17 cellular contexts compared by ENCODE assay signal in genomic region chr12:56362130-56363059, GRCh38. TPM values are rescaled to one million over a fixed set of nuclear protein-coding genes. Genes with fewer than 3 reads are reported as not detected.
A peak's percentile ranks its signal among the peaks of the same experiment; 100 is the strongest.
DNase-seq lines count a peak whose midpoint lies in the region; ATAC-seq and TF ChIP-seq lines count a peak whose summit lies in the region.
"Had no signal": no experiment of that assay in that cellular context is flagged by ENCODE, and none has a peak within 500 bp of the region (broad histone marks: within the 10 kb centered on the region; RNA-seq: fewer than 3 reads in every experiment).

TSS of gene APOF (minus strand) at chr12:56362857. CDS start at chr12:56362745, 112 bp downstream.

- no peaks in the 10 kb centered on the region for H3K27me3 Mint-ChIP-seq in activated naive CD4-positive, alpha-beta T cell treated with anti-CD3 and anti-CD28 coated beads, Interleukin-2, amount 50 U/mL, for 24 hours
- H3K27me3 Mint-ChIP-seq in activated B cell treated with CpG ODN at 0.5 μM for 24 hours (no peaks in the 10 kb centered on the region), type B pancreatic cell (no peaks in the 10 kb centered on the region)

- H3K4me1 Mint-ChIP-seq in activated naive CD4-positive, alpha-beta T cell treated with anti-CD3 and anti-CD28 coated beads, Interleukin-2, amount 50 U/mL, for 24 hours = peaks cover 30% of the 10 kb centered on the region
- H3K4me1 Mint-ChIP-seq in activated B cell treated with CpG ODN at 0.5 μM for 24 hours = peaks cover 36% of the 10 kb centered on the region
- peaks cover 8% of the 10 kb centered on the region for H3K4me1 Mint-ChIP-seq in type B pancreatic cell (ENCODE audit: unreplicated experiment)

- H3K4me3 Mint-ChIP-seq in activated naive CD4-positive, alpha-beta T cell treated with anti-CD3 and anti-CD28 coated beads, Interleukin-2, amount 50 U/mL, for 24 hours = peak within 1 kb of the TSS; percentile 94
- H3K4me3 Mint-ChIP-seq in activated B cell treated with CpG ODN at 0.5 μM for 24 hours (peak within 1 kb of the TSS; percentile 92), type B pancreatic cell (peak within 1 kb of the TSS; percentile 99)

- DNase-seq in activated naive CD4-positive, alpha-beta T cell (lab: John Stamatoyannopoulos, UW) = no peak
- DNase-seq in activated B cell treated with CpG ODN at 0.5 μM for 24 hours (no peak), left lobe of liver (ENCODE audit: low spot score) (peak; percentile 60), type B pancreatic cell (ENCODE audit: extremely low spot score, unreplicated experiment) (no peak), NCI-H1436 (lab: John Stamatoyannopoulos, UW) (no peak)
- no peak for DNase-seq in stimulated activated CD4-positive, alpha-beta T cell treated with anti-CD3 and anti-CD28 coated beads, Interleukin-4, amount 100 ng/mL, for 4 hours
- DNase-seq: caudate nucleus; EL; kidney glomerular epithelial cell; NCI-H187 treated with DMSO at 0.1 percent for 48 hours; right cardiac atrium; stimulated activated CD4-positive, alpha-beta T cell treated with anti-CD3 and anti-CD28 coated beads, Interleukin-4, amount 100 ng/mL, for 1 hour; stimulated activated naive CD8-positive, alpha-beta T cell treated with anti-CD3 and anti-CD28 coated beads, Interleukin-15, Interleukin-2, amounts not matched to agents 100 U/mL and 50 U/mL, for 24 hours had no signal

- ATAC-seq in activated B cell treated with CpG ODN at 0.5 μM for 24 hours (ENCODE audit: low read depth) = no peak
- peak; percentile 42 for ATAC-seq in left lobe of liver
- ATAC-seq in HG03108 (IDR thresholded peaks at IDR 0.05; ENCODE audit: unreplicated experiment) = no peak
- ATAC-seq: right cardiac atrium; stimulated activated naive CD8-positive, alpha-beta T cell treated with anti-CD3 and anti-CD28 coated beads, Interleukin-15, Interleukin-2, amounts not matched to agents 100 U/mL and 50 U/mL, for 24 hours had no signal

- POLR2A ChIA-PET in activated B cell treated with CpG ODN at 0.5 μM for 24 hours (lab: Charles Lee) = interaction anchor here (0.5 to 5.5 kb wide), 7 partner anchors 14 to 141 kb away, joined by 3 to 128 read pairs (median 6); partner anchors contain the start of genes CNPY2, IL23A, RNF41 and TIMELESS

- intact Hi-C loops in activated B cell treated with CpG ODN at 0.5 μM for 24 hours (cut with micrococcal nuclease) = loop anchor here (10.0 kb wide), 1 partner anchor 272 kb away; the partner anchor contains the start of gene BAZ2A

- no peak within 1 kb of the TSS for H3K27ac Mint-ChIP-seq in activated naive CD4-positive, alpha-beta T cell treated with anti-CD3 and anti-CD28 coated beads, Interleukin-2, amount 50 U/mL, for 24 hours
- peak within 1 kb of the TSS; percentile 94 for H3K27ac Mint-ChIP-seq in activated B cell treated with CpG ODN at 0.5 μM for 24 hours
- peak within 1 kb of the TSS; percentile 99 for H3K27ac Mint-ChIP-seq in type B pancreatic cell

- H3K36me3 Mint-ChIP-seq in activated naive CD4-positive, alpha-beta T cell treated with anti-CD3 and anti-CD28 coated beads, Interleukin-2, amount 50 U/mL, for 24 hours = no peaks in the 10 kb centered on the region
- H3K36me3 Mint-ChIP-seq in activated B cell treated with CpG ODN at 0.5 μM for 24 hours (ENCODE audit: low read depth) (peaks cover 8% of the 10 kb centered on the region), type B pancreatic cell (no peaks in the 10 kb centered on the region)

- H3K9me3 Mint-ChIP-seq in activated naive CD4-positive, alpha-beta T cell treated with anti-CD3 and anti-CD28 coated beads, Interleukin-2, amount 50 U/mL, for 24 hours = no peaks in the 10 kb centered on the region
- H3K9me3 Mint-ChIP-seq in activated B cell treated with CpG ODN at 0.5 μM for 24 hours (no peaks in the 10 kb centered on the region), type B pancreatic cell (no peaks in the 10 kb centered on the region)

- CTCF ChIA-PET in activated B cell treated with CpG ODN at 0.5 μM for 24 hours (lab: Charles Lee) = interaction anchor here (1.3 kb wide), 1 partner anchor 10 kb away, joined by 3 read pairs; no protein-coding TSS in a partner anchor

- no peak for TF ChIP-seq CTCF in activated B cell treated with CpG ODN at 0.5 μM for 24 hours (IDR thresholded peaks at IDR 0.05)
- no peak for TF ChIP-seq CTCF in type B pancreatic cell (conservative IDR thresholded peaks at IDR 0.05)

RNA-seq across cellular contexts. Expression of gene APOF, which starts in this region (rescaled TPM):
- total RNA-seq in activated B cell treated with CpG ODN at 0.5 μM for 24 hours = not detected in 2 replicates
- total RNA-seq in left lobe of liver = 188 TPM
- not detected in 2 replicates for total RNA-seq in type B pancreatic cell (ENCODE audit: low replicate concordance)
- total RNA-seq: endothelial cell of umbilical vein, glomerular endothelial cell, right cardiac atrium had no signal

Comparison
In these comparisons a context has a peak if more than half of its experiments do, and no peak if none do; other contexts are left out.
1. RNA of gene APOF (total RNA-seq): 188 TPM in left lobe of liver (single experiment); not detected in activated B cell treated with CpG ODN at 0.5 μM for 24 hours and not detected in type B pancreatic cell; every median in the first group is over 100 times any median in the second.
2. Peak in every context shown above with its lines, with median percentiles within 50 percentile points of each other: H3K4me3 Mint-ChIP-seq.